17 cellular contexts compared by ENCODE assay signal in genomic region chr21:34906401-34906800, GRCh38.
DNase-seq lines count a peak whose midpoint lies in the region; ATAC-seq and TF ChIP-seq lines count a peak whose summit lies in the region.
"Had no signal": no experiment of that assay in that cellular context is flagged by ENCODE, and none has a peak within 500 bp of the region (broad histone marks: within the 10 kb centered on the region; RNA-seq: fewer than 3 reads in every experiment).

No MANE protein-coding gene starts in this region.

- no peak for TF ChIP-seq POLR2A in stomach (IDR thresholded peaks at IDR 0.05)

- intact Hi-C loops in stomach (cut with DNase I; ENCODE audit: low total_unique reads): no loop called here
- intact Hi-C loops in head of caudate nucleus (cut with DNase I): no loop called here

- H3K9me3 Mint-ChIP-seq in CD8-positive, alpha-beta memory T cell: no peaks in the 10 kb centered on the region
- no peaks in the 10 kb centered on the region for H3K9me3 Mint-ChIP-seq in natural killer cell treated with Interleukin-12 subunit alpha and Interleukin-12 subunit beta and Interleukin-15 and Interleukin-18, amount 100 ng/mL, for 72 hours

- H4K20me1 ChIP-seq in BLaER1 treated with 17β-estradiol and CSF1 and Interleukin-3, amounts not matched to agents 10 nM and 100 nM: peaks cover 0 to 14% (median under 1%) of the 10 kb centered on the region in 11 experiments; a peak in 8 of 22 replicates

- CTCF ChIA-PET in CD8-positive, alpha-beta memory T cell (lab: Charles Lee): interaction anchor here (2.4 kb wide), 1 partner anchor 16 kb away, joined by 8 read pairs; no protein-coding TSS in a partner anchor

- peaks cover 0 to 12% (median 3%) of the 10 kb centered on the region in 11 experiments; a peak in 14 of 22 replicates for H3K9me3 ChIP-seq in BLaER1 treated with 17β-estradiol and CSF1 and Interleukin-3, amounts not matched to agents 10 nM and 100 nM (replicated peaks in 1 of 11)
- H3K9me3 ChIP-seq in CD8-positive, alpha-beta memory T cell (ENCODE audit: low read length): no peaks in the 10 kb centered on the region
- H3K9me3 ChIP-seq in T-helper 17 cell (ENCODE audit: control insufficient read depth, low read length, poor library complexity, severe bottlenecking): no peaks in the 10 kb centered on the region
- H3K9me3 ChIP-seq in stomach: no peaks in the 10 kb centered on the region
- H3K9me3 ChIP-seq: SK-N-SH had no signal

- H3K27ac ChIP-seq in BLaER1 treated with 17β-estradiol and CSF1 and Interleukin-3, amounts not matched to agents 10 nM and 100 nM: peak overlapping the region in 9 of 11 experiments; percentile 82 to 97 (median 95); a peak in 18 of 22 replicates
- H3K27ac ChIP-seq in CD8-positive, alpha-beta memory T cell (ENCODE audit: low read depth, low read length): peak overlapping the region; percentile 53
- H3K27ac ChIP-seq in stomach: no peak overlapping the region
- H3K27ac ChIP-seq: RWPE1 had no signal

- POLR2A ChIA-PET in CD8-positive, alpha-beta memory T cell (lab: Charles Lee): no interaction called here

- peak overlapping the region in 2 of 8 donors; percentile 17 to 40 for H3K27ac Mint-ChIP-seq in CD8-positive, alpha-beta memory T cell
- H3K27ac Mint-ChIP-seq in T-helper 17 cell: peak overlapping the region; percentile 49
- peak overlapping the region; percentile 55 to 91 for H3K27ac Mint-ChIP-seq in natural killer cell treated with Interleukin-12 subunit alpha and Interleukin-12 subunit beta and Interleukin-15 and Interleukin-18, amount 100 ng/mL, for 72 hours

- no peak overlapping the region for H3K4me3 ChIP-seq in BLaER1 treated with 17β-estradiol and CSF1 and Interleukin-3, amounts not matched to agents 10 nM and 100 nM
- no peak overlapping the region for H3K4me3 ChIP-seq in CD8-positive, alpha-beta memory T cell (ENCODE audit: low read length)
- no peak overlapping the region for H3K4me3 ChIP-seq in stomach

- peak overlapping the region; percentile 81 to 94 (median 90) for H3K4me2 ChIP-seq in BLaER1 treated with 17β-estradiol and CSF1 and Interleukin-3, amounts not matched to agents 10 nM and 100 nM
- H3K4me2 ChIP-seq: SK-N-SH had no signal

- ATAC-seq in T-helper 17 cell: no peak
- ATAC-seq in natural killer cell treated with Interleukin-12 subunit alpha and Interleukin-12 subunit beta and Interleukin-15 and Interleukin-18, amount 100 ng/mL, for 72 hours: no peak
- no peak for ATAC-seq in GM21737 (IDR thresholded peaks at IDR 0.05; ENCODE audit: unreplicated experiment)

- peaks cover 57 to 79% (median 70%) of the 10 kb centered on the region in 10 experiments for H3K4me1 ChIP-seq in BLaER1 treated with 17β-estradiol and CSF1 and Interleukin-3, amounts not matched to agents 10 nM and 100 nM
- peaks cover 45% of the 10 kb centered on the region for H3K4me1 ChIP-seq in CD8-positive, alpha-beta memory T cell (ENCODE audit: insufficient read depth, low read length)
- H3K4me1 ChIP-seq in stomach: peaks cover 0 to 24% (median 0%) of the 10 kb centered on the region in 4 donors

- H3K36me3 Mint-ChIP-seq in CD8-positive, alpha-beta memory T cell: peaks cover 0 to 19% (median 5%) of the 10 kb centered on the region in 3 donors
- H3K36me3 Mint-ChIP-seq in T-helper 17 cell (ENCODE audit: low read depth): peaks cover 3% of the 10 kb centered on the region
- no peaks in the 10 kb centered on the region for H3K36me3 Mint-ChIP-seq in natural killer cell treated with Interleukin-12 subunit alpha and Interleukin-12 subunit beta and Interleukin-15 and Interleukin-18, amount 100 ng/mL, for 72 hours

- H3K9ac ChIP-seq in BLaER1 treated with 17β-estradiol and CSF1 and Interleukin-3, amounts not matched to agents 10 nM and 100 nM: peak overlapping the region in 9 of 11 experiments; percentile 4 to 85 (median 81); a peak in 13 of 22 replicates
- H3K9ac ChIP-seq: SK-N-SH had no signal

- H3K36me3 ChIP-seq in BLaER1 treated with 17β-estradiol and CSF1 and Interleukin-3, amounts not matched to agents 10 nM and 100 nM: peaks cover 0 to 38% (median 16%) of the 10 kb centered on the region in 11 experiments; a peak in 16 of 22 replicates
- no peaks in the 10 kb centered on the region for H3K36me3 ChIP-seq in CD8-positive, alpha-beta memory T cell (ENCODE audit: insufficient read depth, low read length)
- no peaks in the 10 kb centered on the region for H3K36me3 ChIP-seq in stomach

- no peaks in the 10 kb centered on the region for H3K27me3 Mint-ChIP-seq in CD8-positive, alpha-beta memory T cell
- H3K27me3 Mint-ChIP-seq in T-helper 17 cell: no peaks in the 10 kb centered on the region
- no peaks in the 10 kb centered on the region for H3K27me3 Mint-ChIP-seq in natural killer cell treated with Interleukin-12 subunit alpha and Interleukin-12 subunit beta and Interleukin-15 and Interleukin-18, amount 100 ng/mL, for 72 hours

- TF ChIP-seq CTCF in stomach (IDR thresholded peaks at IDR 0.05): no peak

- TF ChIP-seq EP300 in stomach (IDR thresholded peaks at IDR 0.05): no peak

- H3K27me3 ChIP-seq in BLaER1 treated with 17β-estradiol and CSF1 and Interleukin-3, amounts not matched to agents 10 nM and 100 nM: no peaks in the 10 kb centered on the region
- no peaks in the 10 kb centered on the region for H3K27me3 ChIP-seq in CD8-positive, alpha-beta memory T cell (ENCODE audit: insufficient read depth, low read length, poor library complexity, severe bottlenecking)
- H3K27me3 ChIP-seq in stomach: no peaks in the 10 kb centered on the region

- peaks cover 63 to 75% (median 69%) of the 10 kb centered on the region in 3 donors for H3K4me1 Mint-ChIP-seq in CD8-positive, alpha-beta memory T cell
- peaks cover 55% of the 10 kb centered on the region for H3K4me1 Mint-ChIP-seq in T-helper 17 cell
- peaks cover 43 to 49% of the 10 kb centered on the region in 2 donors for H3K4me1 Mint-ChIP-seq in natural killer cell treated with Interleukin-12 subunit alpha and Interleukin-12 subunit beta and Interleukin-15 and Interleukin-18, amount 100 ng/mL, for 72 hours (ENCODE audit: low read depth in 2 of 2)

- no peak overlapping the region for H3K4me3 Mint-ChIP-seq in CD8-positive, alpha-beta memory T cell
- H3K4me3 Mint-ChIP-seq in T-helper 17 cell: no peak overlapping the region
- H3K4me3 Mint-ChIP-seq in natural killer cell treated with Interleukin-12 subunit alpha and Interleukin-12 subunit beta and Interleukin-15 and Interleukin-18, amount 100 ng/mL, for 72 hours: no peak overlapping the region

- DNase-seq in CD8-positive, alpha-beta memory T cell: no peak
- DNase-seq in T-helper 17 cell (no peak), stomach (no peak), head of caudate nucleus (no peak)
- DNase-seq in natural killer cell treated with Interleukin-12 subunit alpha and Interleukin-12 subunit beta and Interleukin-15 and Interleukin-18, amount 100 ng/mL, for 72 hours (ENCODE audit: low spot score): no peak
- DNase-seq: DMS53, EL, GF-D8, NCI-H1092, NCI-H1436, NCI-H187 treated with DMSO at 0.1 percent for 48 hours, NCI-H69, SHP77 treated with DMSO at 0.1 percent for 48 hours, SK-N-SH had no signal

Comparison
In these comparisons a context has a peak if more than half of its experiments do, and no peak if none do; other contexts are left out.
1. H3K27ac ChIP-seq: peak in BLaER1 treated with 17β-estradiol and CSF1 and Interleukin-3, amounts not matched to agents 10 nM and 100 nM (9 of 11) and CD8-positive, alpha-beta memory T cell (single experiment); none in stomach (0 of 5).